8 cellular contexts compared by ENCODE assay signal in genomic region chr10:3068201-3068967, GRCh38. TPM values are rescaled to one million over a fixed set of nuclear protein-coding genes. Genes with fewer than 3 reads are reported as not detected.
DNase-seq lines count a peak whose midpoint lies in the region; ATAC-seq, FAIRE-seq and TF ChIP-seq lines count a peak whose summit lies in the region.

No MANE protein-coding gene starts in this region.

- peak; percentile 38 for ATAC-seq in GM19023 (IDR thresholded peaks at IDR 0.05; ENCODE audit: unreplicated experiment)
- peak; percentile 39 for ATAC-seq in HG03175 (IDR thresholded peaks at IDR 0.05; ENCODE audit: unreplicated experiment)
- ATAC-seq in omental fat pad (ENCODE audit: low FRiP score): peak; percentile 46

- peak overlapping the region; percentile 26 for H3K27ac Mint-ChIP-seq in type B pancreatic cell

- H3K4me1 Mint-ChIP-seq in type B pancreatic cell (ENCODE audit: unreplicated experiment): peaks cover 9% of the 10 kb centered on the region

- TF ChIP-seq CTCF in AG09319 (IDR thresholded peaks at IDR 0.05; ENCODE audit: low read depth, low read length) (peak; percentile 48), omental fat pad (IDR thresholded peaks at IDR 0.05) (no peak), type B pancreatic cell (conservative IDR thresholded peaks at IDR 0.05) (peak; percentile 36)

- H3K4me3 Mint-ChIP-seq in type B pancreatic cell: peak overlapping the region; percentile 91

- H3K27me3 Mint-ChIP-seq in type B pancreatic cell: peaks cover 27% of the 10 kb centered on the region

- no peaks in the 10 kb centered on the region for H3K9me3 Mint-ChIP-seq in type B pancreatic cell

- peaks cover 5% of the 10 kb centered on the region for H3K36me3 Mint-ChIP-seq in type B pancreatic cell

- no peak for FAIRE-seq in frontal cortex (lab: Jason Lieb, UNC)

- DNase-seq in AG09319 (ENCODE audit: extremely low read depth, low read depth) (no peak), RPMI7951 (ENCODE audit: low read depth) (peak; percentile 68), frontal cortex (ENCODE audit: low spot score in 2 of 2) (peak; percentile 62 to 65), omental fat pad (ENCODE audit: low spot score) (no peak), type B pancreatic cell (ENCODE audit: extremely low spot score, unreplicated experiment) (no peak)
- DNase-seq in activated naive CD4-positive, alpha-beta T cell treated with Interleukin-2 at 50 U/mL for 16 hours: peak; percentile 72

RNA-seq across cellular contexts. Expression of gene PFKP, which starts 1.0 kb away (rescaled TPM):
- 268 TPM in 2 replicates for total RNA-seq in RPMI7951 (2014; rRNA removed; shearing (Covaris generic))
- total RNA-seq in frontal cortex: 81.5 TPM
- total RNA-seq in omental fat pad: 10 to 100 TPM; 22.2 to 83.9 (median 34.0) TPM
- 48.8 and 52.0 TPM in 2 replicates for total RNA-seq in type B pancreatic cell (ENCODE audit: low replicate concordance)

Comparison
In these comparisons a context has a peak if more than half of its experiments do, and no peak if none do; other contexts are left out.
1. DNase-seq: peak in RPMI7951 (single experiment), activated naive CD4-positive, alpha-beta T cell treated with Interleukin-2 at 50 U/mL for 16 hours (single experiment) and frontal cortex (2 of 2); none in AG09319 (single experiment), omental fat pad (single experiment) and type B pancreatic cell (single experiment).
2. CTCF ChIP-seq: peak in AG09319 (single experiment) and type B pancreatic cell (single experiment); none in omental fat pad (0 of 3).
3. Peak in every context shown above with its lines, with median percentiles within 50 percentile points of each other: ATAC-seq.